8 cellular contexts compared by ENCODE assay signal in the genomic region with DNA sequence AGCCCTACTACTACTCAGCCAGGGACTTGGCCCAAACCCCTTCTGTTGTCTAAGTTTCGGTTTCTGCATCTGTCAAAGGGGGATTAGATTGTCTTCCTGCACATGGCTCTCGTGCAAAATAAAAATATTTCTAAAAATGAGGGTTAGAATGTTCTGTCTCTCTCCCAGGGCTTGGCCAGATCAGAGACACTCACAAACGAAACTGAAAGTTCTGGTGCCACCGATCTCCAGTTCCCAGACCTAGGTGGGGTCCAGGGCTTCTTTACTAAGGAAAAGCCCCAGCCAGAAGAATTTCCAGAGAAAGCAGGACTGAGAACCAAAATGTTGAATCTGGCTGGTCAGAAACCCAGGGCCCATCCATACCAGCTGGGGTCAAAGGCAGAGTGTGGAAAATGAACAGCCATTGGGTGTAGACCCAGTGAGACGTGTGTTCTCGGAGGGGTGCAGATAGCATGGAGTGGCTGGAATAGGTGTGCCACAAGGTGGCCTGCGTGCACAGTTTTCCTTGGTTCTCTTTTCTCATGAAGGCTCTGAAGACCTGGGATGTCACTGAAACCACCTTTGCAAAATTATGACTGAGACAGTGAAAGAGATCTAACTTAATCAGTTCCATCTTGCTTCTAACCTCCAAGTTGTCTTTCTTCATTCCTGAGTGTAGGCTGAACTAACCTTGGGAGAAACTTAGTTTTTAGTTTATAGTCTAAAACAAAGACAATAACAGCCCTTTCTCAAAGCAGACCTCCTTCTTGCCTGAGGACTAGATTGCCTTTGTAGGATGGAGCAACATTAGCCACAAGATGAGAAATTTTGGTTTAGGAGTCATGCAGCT. TPM values are rescaled to one million over a fixed set of nuclear protein-coding genes. Genes with fewer than 3 reads are reported as not detected.
A peak's percentile ranks its signal among the peaks of the same experiment; 100 is the strongest.
DNase-seq lines count a peak whose midpoint lies in the region; ATAC-seq and TF ChIP-seq lines count a peak whose summit lies in the region.

No MANE protein-coding gene starts in this region.

- H3K4me1 Mint-ChIP-seq in stimulated activated memory B cell treated with anti-CD40 and anti-IgM and Interleukin-4, amounts not matched to agents 10 μg/mL and 1 μg/mL and 100 μg/mL, for 72 hours = peaks cover 81% of the 10 kb centered on the region

- H3K27ac ChIP-seq in PC-9 = no peak overlapping the region

- no peaks in the 10 kb centered on the region for H4K20me1 ChIP-seq in PC-9 (ENCODE audit: insufficient read depth)

- TF ChIP-seq CTCF in PC-9 (conservative IDR thresholded peaks at IDR 0.05) = no peak
- no peak for TF ChIP-seq CTCF in epithelial cell of esophagus (IDR thresholded peaks at IDR 0.05; ENCODE audit: insufficient read depth, low read depth, low read length, missing control alignments)

- ATAC-seq in stimulated activated memory B cell treated with anti-CD40 and anti-IgM and Interleukin-4, amounts not matched to agents 10 μg/mL and 1 μg/mL and 100 μg/mL, for 72 hours = no peak
- ATAC-seq in HG03571 (IDR thresholded peaks at IDR 0.05; ENCODE audit: unreplicated experiment) = no peak
- ATAC-seq in HG02870 (IDR thresholded peaks at IDR 0.05; ENCODE audit: unreplicated experiment) = no peak
- no peak for ATAC-seq in HG02981 (IDR thresholded peaks at IDR 0.05; ENCODE audit: unreplicated experiment)

- H3K4me1 ChIP-seq in PC-9 (replicated peaks; ENCODE audit: insufficient read depth) = peaks cover 55% of the 10 kb centered on the region

- no peaks in the 10 kb centered on the region for H3K79me2 ChIP-seq in PC-9 (ENCODE audit: low read depth)

- CTCF ChIA-PET in PC-9 (lab: Charles Lee) = interaction anchor here (0.7 to 1.2 kb wide), 2 partner anchors 378 to 1015 kb away, joined by 3 to 5 read pairs; no protein-coding TSS in a partner anchor

- intact Hi-C loops in PC-9 (cut with micrococcal nuclease; ENCODE audit: unreplicated experiment) = no loop called here

- H3K36me3 Mint-ChIP-seq in stimulated activated memory B cell treated with anti-CD40 and anti-IgM and Interleukin-4, amounts not matched to agents 10 μg/mL and 1 μg/mL and 100 μg/mL, for 72 hours = no peaks in the 10 kb centered on the region

- no peaks in the 10 kb centered on the region for H3K9me3 ChIP-seq in PC-9 (ENCODE audit: insufficient read depth, low read depth)

- H3K9me2 ChIP-seq in PC-9 (ENCODE audit: insufficient read depth) = no peaks in the 10 kb centered on the region

- POLR2A ChIA-PET in PC-9 (lab: Charles Lee; ENCODE audit: unreplicated experiment) = no interaction called here

- H2AFZ ChIP-seq in PC-9 = no peak overlapping the region

- no peaks in the 10 kb centered on the region for H3K27me3 Mint-ChIP-seq in stimulated activated memory B cell treated with anti-CD40 and anti-IgM and Interleukin-4, amounts not matched to agents 10 μg/mL and 1 μg/mL and 100 μg/mL, for 72 hours

- no peaks in the 10 kb centered on the region for H3K36me3 ChIP-seq in PC-9 (ENCODE audit: low read depth)

- H3K4me3 ChIP-seq in PC-9 (no peak overlapping the region), epithelial cell of esophagus (ENCODE audit: low read length) (no peak overlapping the region)

- no TSS peak for BruUV-seq in PC-9 (replicated peaks; lab: Mats Ljungman, UMichigan)

- H3F3A ChIP-seq in PC-9 (ENCODE audit: insufficient read depth, low read depth) = peaks cover 31% of the 10 kb centered on the region

- H3K9me3 Mint-ChIP-seq in stimulated activated memory B cell treated with anti-CD40 and anti-IgM and Interleukin-4, amounts not matched to agents 10 μg/mL and 1 μg/mL and 100 μg/mL, for 72 hours = no peaks in the 10 kb centered on the region

- DNase-seq in NCI-H146 (lab: John Stamatoyannopoulos, UW) (peak; percentile 3), NCI-H146 treated with DMSO at 0.1 percent for 48 hours (lab: John Stamatoyannopoulos, UW; ENCODE audit: unreplicated experiment) (no peak), PC-9 (peak in 1 of 2 experiments; percentile 47), epithelial cell of esophagus (ENCODE audit: low read depth) (peak; percentile 20)

- peak overlapping the region; percentile 53 for H3K4me3 Mint-ChIP-seq in stimulated activated memory B cell treated with anti-CD40 and anti-IgM and Interleukin-4, amounts not matched to agents 10 μg/mL and 1 μg/mL and 100 μg/mL, for 72 hours

- peak overlapping the region; percentile 55 for H3K4me2 ChIP-seq in PC-9

- peak overlapping the region; percentile 78 for H3K27ac Mint-ChIP-seq in stimulated activated memory B cell treated with anti-CD40 and anti-IgM and Interleukin-4, amounts not matched to agents 10 μg/mL and 1 μg/mL and 100 μg/mL, for 72 hours

- H3K27me3 ChIP-seq in PC-9 (ENCODE audit: insufficient read depth, low read depth) = no peaks in the 10 kb centered on the region

RNA-seq across cellular contexts. Expression of a gene that starts 2.2 kb away (rescaled TPM):
- total RNA-seq in PC-9 (2021) = 1.9 TPM in 2 replicates

RNA-seq across cellular contexts. Expression of a gene that starts 4.4 kb away (rescaled TPM):
- 0.50 and 0.52 TPM in 2 replicates for total RNA-seq in PC-9 (2021)

RNA-seq across cellular contexts. Expression of a gene that starts 9.6 kb away (rescaled TPM):
- 2.6 and 2.9 TPM in 2 replicates for total RNA-seq in PC-9 (2021)

RNA-seq across cellular contexts. Expression of a gene that starts 18.6 kb away (rescaled TPM):
- total RNA-seq in PC-9 (2021) = 6.5 and 9.6 TPM in 2 replicates

RNA-seq across cellular contexts. Expression of a gene that starts 43.6 kb away (rescaled TPM):
- total RNA-seq in PC-9 (2021) = 79.4 and 90.5 TPM in 2 replicates
